Comparison of ENCODE assay signal across 18 cellular contexts in genomic region chr3:181555681-181556080, GRCh38.
"Had no signal": no experiment of that assay in that cellular context is flagged by ENCODE, and none has a peak within 500 bp of the region (broad histone marks: within the 10 kb centered on the region; RNA-seq: fewer than 3 reads in every experiment).

No MANE protein-coding gene starts in this region.

- H3K27ac Mint-ChIP-seq: activated CD4-positive, alpha-beta memory T cell treated with anti-CD3 and anti-CD28 coated beads, Interleukin-2, amount 10 ng/mL, durations not matched to agents 7 days and 5 days; activated CD4-positive, alpha-beta T cell treated with anti-CD3 and anti-CD28 coated beads for 36 hours; activated T-cell treated with anti-CD3 and anti-CD28 coated beads, Interleukin-2, amount 50 U/mL, for 72 hours; effector memory CD8-positive, alpha-beta T cell; immature natural killer cell; mesothelial cell of epicardium; neural progenitor cell; stimulated activated effector memory CD8-positive, alpha-beta T cell treated with anti-CD3 and anti-CD28 coated beads, Interleukin-12 subunit alpha, Interleukin-12 subunit beta, amount 100 ng/mL, for 72 hours had no signal

- H3K9me3 ChIP-seq: gastroesophageal sphincter, left lung, tibial nerve had no signal

- H3K27me3 Mint-ChIP-seq: activated CD4-positive, alpha-beta memory T cell treated with anti-CD3 and anti-CD28 coated beads, Interleukin-2, amount 10 ng/mL, durations not matched to agents 7 days and 5 days; activated CD4-positive, alpha-beta T cell treated with anti-CD3 and anti-CD28 coated beads for 36 hours; central memory CD8-positive, alpha-beta T cell; effector memory CD8-positive, alpha-beta T cell had no signal

- H3K4me3 ChIP-seq: gastroesophageal sphincter, left lung, neural progenitor cell, SK-N-MC, tibial nerve had no signal

- H3K27ac ChIP-seq: epithelial cell of prostate, gastroesophageal sphincter, left lung, neural progenitor cell, parathyroid adenoma, SK-N-MC, tibial nerve, WERI-Rb-1 had no signal

- ATAC-seq: activated CD4-positive, alpha-beta T cell treated with anti-CD3 and anti-CD28 coated beads for 36 hours; activated T-cell treated with anti-CD3 and anti-CD28 coated beads, Interleukin-2, amount 50 U/mL, for 72 hours; effector memory CD8-positive, alpha-beta T cell; gastroesophageal sphincter; left lung; right cardiac atrium; stimulated activated effector memory CD8-positive, alpha-beta T cell treated with anti-CD3 and anti-CD28 coated beads, Interleukin-12 subunit alpha, Interleukin-12 subunit beta, amount 100 ng/mL, for 72 hours had no signal

- H3K4me1 Mint-ChIP-seq: activated CD4-positive, alpha-beta memory T cell treated with anti-CD3 and anti-CD28 coated beads, Interleukin-2, amount 10 ng/mL, durations not matched to agents 7 days and 5 days; activated CD4-positive, alpha-beta T cell treated with anti-CD3 and anti-CD28 coated beads for 36 hours; central memory CD8-positive, alpha-beta T cell; immature natural killer cell; mesothelial cell of epicardium; neural progenitor cell; stimulated activated effector memory CD8-positive, alpha-beta T cell treated with anti-CD3 and anti-CD28 coated beads, Interleukin-12 subunit alpha, Interleukin-12 subunit beta, amount 100 ng/mL, for 72 hours had no signal

- H3K4me1 ChIP-seq: gastroesophageal sphincter, left lung, parathyroid adenoma had no signal

- H3K9me3 Mint-ChIP-seq: activated T-cell treated with anti-CD3 and anti-CD28 coated beads, Interleukin-2, amount 50 U/mL, for 72 hours; mesothelial cell of epicardium; neural progenitor cell had no signal

- H3K36me3 Mint-ChIP-seq: immature natural killer cell; mesothelial cell of epicardium; neural progenitor cell; stimulated activated effector memory CD8-positive, alpha-beta T cell treated with anti-CD3 and anti-CD28 coated beads, Interleukin-12 subunit alpha, Interleukin-12 subunit beta, amount 100 ng/mL, for 72 hours had no signal

- H3K36me3 ChIP-seq: gastroesophageal sphincter, left lung, neural progenitor cell, tibial nerve, WERI-Rb-1 had no signal

- DNase-seq: activated CD4-positive, alpha-beta memory T cell treated with anti-CD3 and anti-CD28 coated beads, Interleukin-2, amount 10 ng/mL, durations not matched to agents 7 days and 5 days; activated CD4-positive, alpha-beta T cell treated with anti-CD3 and anti-CD28 coated beads for 36 hours; activated T-cell treated with anti-CD3 and anti-CD28 coated beads, Interleukin-2, amount 50 U/mL, for 72 hours; effector memory CD8-positive, alpha-beta T cell; immature natural killer cell; left lung; T-helper 1 cell; WERI-Rb-1 had no signal

- H3K4me3 Mint-ChIP-seq: activated CD4-positive, alpha-beta memory T cell treated with anti-CD3 and anti-CD28 coated beads, Interleukin-2, amount 10 ng/mL, durations not matched to agents 7 days and 5 days; activated CD4-positive, alpha-beta T cell treated with anti-CD3 and anti-CD28 coated beads for 36 hours; activated T-cell treated with anti-CD3 and anti-CD28 coated beads, Interleukin-2, amount 50 U/mL, for 72 hours; central memory CD8-positive, alpha-beta T cell; effector memory CD8-positive, alpha-beta T cell; immature natural killer cell; mesothelial cell of epicardium; neural progenitor cell; stimulated activated effector memory CD8-positive, alpha-beta T cell treated with anti-CD3 and anti-CD28 coated beads, Interleukin-12 subunit alpha, Interleukin-12 subunit beta, amount 100 ng/mL, for 72 hours had no signal

- H3K27me3 ChIP-seq: gastroesophageal sphincter, left lung, neural progenitor cell, tibial nerve had no signal
